Comparison of ENCODE assay signal across 1 cellular context in genomic region chr6:42263165-42263852, GRCh38.
TF ChIP-seq lines count a peak whose summit lies in the region.

No MANE protein-coding gene starts in this region.

TF ChIP-seq in K562, 482 proteins besides CTCF, POLR2A, EP300 and RAD21 (continues in another document):
- no peak for TF ChIP-seq DNMT1 (IDR thresholded peaks at IDR 0.05)
- TF ChIP-seq SRSF9 (IDR thresholded peaks at IDR 0.05; ENCODE audit: borderline replicate concordance, low read depth, low read length) = no peak
- no peak for TF ChIP-seq ZNF778 (CRISPR knock-in tag; IDR thresholded peaks at IDR 0.05)
- no peak for TF ChIP-seq ZNF445 (CRISPR knock-in tag; IDR thresholded peaks at IDR 0.05; ENCODE audit: low read depth)
- TF ChIP-seq ZNF174 (CRISPR knock-in tag; IDR thresholded peaks at IDR 0.05) = no peak
- TF ChIP-seq NEUROD1 (IDR thresholded peaks at IDR 0.05; ENCODE audit: borderline replicate concordance, low read depth, low read length, partially characterized antibody) = no peak
- TF ChIP-seq, protein P1, sequence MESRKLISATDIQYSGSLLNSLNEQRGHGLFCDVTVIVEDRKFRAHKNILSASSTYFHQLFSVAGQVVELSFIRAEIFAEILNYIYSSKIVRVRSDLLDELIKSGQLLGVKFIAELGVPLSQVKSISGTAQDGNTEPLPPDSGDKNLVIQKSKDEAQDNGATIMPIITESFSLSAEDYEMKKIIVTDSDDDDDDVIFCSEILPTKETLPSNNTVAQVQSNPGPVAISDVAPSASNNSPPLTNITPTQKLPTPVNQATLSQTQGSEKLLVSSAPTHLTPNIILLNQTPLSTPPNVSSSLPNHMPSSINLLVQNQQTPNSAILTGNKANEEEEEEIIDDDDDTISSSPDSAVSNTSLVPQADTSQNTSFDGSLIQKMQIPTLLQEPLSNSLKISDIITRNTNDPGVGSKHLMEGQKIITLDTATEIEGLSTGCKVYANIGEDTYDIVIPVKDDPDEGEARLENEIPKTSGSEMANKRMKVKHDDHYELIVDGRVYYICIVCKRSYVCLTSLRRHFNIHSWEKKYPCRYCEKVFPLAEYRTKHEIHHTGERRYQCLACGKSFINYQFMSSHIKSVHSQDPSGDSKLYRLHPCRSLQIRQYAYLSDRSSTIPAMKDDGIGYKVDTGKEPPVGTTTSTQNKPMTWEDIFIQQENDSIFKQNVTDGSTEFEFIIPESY (CRISPR knock-in tag; IDR thresholded peaks at IDR 0.05) = peak; percentile 90
- 0 out of 4 replicates have a peak, but pooled peaks of 1 of the 2 experiments have one; percentile 5 for TF ChIP-seq RCOR1 (IDR thresholded peaks at IDR 0.05; ENCODE audit: borderline replicate concordance in 1 of 2, low read depth in 2 of 2, low read length in 2 of 2)
- TF ChIP-seq ZNF695 (CRISPR knock-in tag; IDR thresholded peaks at IDR 0.05) = no peak
- 0 out of 2 replicates have a peak, but pooled peaks have one; percentile 14 for TF ChIP-seq L3MBTL2 (IDR thresholded peaks at IDR 0.05)
- TF ChIP-seq ZBTB43 (CRISPR knock-in tag; IDR thresholded peaks at IDR 0.05) = 0 out of 2 replicates have a peak, but pooled peaks have one; percentile 22
- TF ChIP-seq TBL1XR1 (IDR thresholded peaks at IDR 0.05; ENCODE audit: low read length in 2 of 2) = no peak
- no peak for TF ChIP-seq TARDBP (IDR thresholded peaks at IDR 0.05)
- peak; percentile 27; the same call in 1 of the 2 replicates for TF ChIP-seq CTBP1 (IDR thresholded peaks at IDR 0.05; ENCODE audit: borderline replicate concordance)
- TF ChIP-seq, protein P2, sequence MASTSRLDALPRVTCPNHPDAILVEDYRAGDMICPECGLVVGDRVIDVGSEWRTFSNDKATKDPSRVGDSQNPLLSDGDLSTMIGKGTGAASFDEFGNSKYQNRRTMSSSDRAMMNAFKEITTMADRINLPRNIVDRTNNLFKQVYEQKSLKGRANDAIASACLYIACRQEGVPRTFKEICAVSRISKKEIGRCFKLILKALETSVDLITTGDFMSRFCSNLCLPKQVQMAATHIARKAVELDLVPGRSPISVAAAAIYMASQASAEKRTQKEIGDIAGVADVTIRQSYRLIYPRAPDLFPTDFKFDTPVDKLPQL (IDR thresholded peaks at IDR 0.05; ENCODE audit: extremely low read depth, insufficient read length) = no peak
- peak; percentile 9; the same call in 1 of the 2 replicates for TF ChIP-seq STAG1 (CRISPR knock-in tag; IDR thresholded peaks at IDR 0.05; ENCODE audit: borderline replicate concordance)
- TF ChIP-seq MED1 (CRISPR knock-in tag; IDR thresholded peaks at IDR 0.05; ENCODE audit: borderline replicate concordance) = no peak
- 0 out of 2 replicates have a peak, but pooled peaks have one; percentile 9 for TF ChIP-seq ZNF121 (CRISPR knock-in tag; conservative IDR thresholded peaks at IDR 0.05)
- 0 out of 2 replicates have a peak, but pooled peaks have one; percentile 52 for TF ChIP-seq FOXK1 (CRISPR knock-in tag; IDR thresholded peaks at IDR 0.05; ENCODE audit: borderline replicate concordance)
- 0 out of 2 replicates have a peak, but pooled peaks have one; percentile 6 for TF ChIP-seq THRB (CRISPR knock-in tag; conservative IDR thresholded peaks at IDR 0.05)
- TF ChIP-seq MAZ (CRISPR knock-in tag; conservative IDR thresholded peaks at IDR 0.05 in 1 of 2, IDR thresholded peaks at IDR 0.05 in 1 of 2) = 0 out of 4 replicates have a peak, but pooled peaks have one; percentile 25 to 35
- no peak for TF ChIP-seq HNRNPUL1 (IDR thresholded peaks at IDR 0.05; ENCODE audit: low read length)
- TF ChIP-seq HINFP (tag; conservative IDR thresholded peaks at IDR 0.05; ENCODE audit: low read depth) = no peak
- TF ChIP-seq, protein P3, sequence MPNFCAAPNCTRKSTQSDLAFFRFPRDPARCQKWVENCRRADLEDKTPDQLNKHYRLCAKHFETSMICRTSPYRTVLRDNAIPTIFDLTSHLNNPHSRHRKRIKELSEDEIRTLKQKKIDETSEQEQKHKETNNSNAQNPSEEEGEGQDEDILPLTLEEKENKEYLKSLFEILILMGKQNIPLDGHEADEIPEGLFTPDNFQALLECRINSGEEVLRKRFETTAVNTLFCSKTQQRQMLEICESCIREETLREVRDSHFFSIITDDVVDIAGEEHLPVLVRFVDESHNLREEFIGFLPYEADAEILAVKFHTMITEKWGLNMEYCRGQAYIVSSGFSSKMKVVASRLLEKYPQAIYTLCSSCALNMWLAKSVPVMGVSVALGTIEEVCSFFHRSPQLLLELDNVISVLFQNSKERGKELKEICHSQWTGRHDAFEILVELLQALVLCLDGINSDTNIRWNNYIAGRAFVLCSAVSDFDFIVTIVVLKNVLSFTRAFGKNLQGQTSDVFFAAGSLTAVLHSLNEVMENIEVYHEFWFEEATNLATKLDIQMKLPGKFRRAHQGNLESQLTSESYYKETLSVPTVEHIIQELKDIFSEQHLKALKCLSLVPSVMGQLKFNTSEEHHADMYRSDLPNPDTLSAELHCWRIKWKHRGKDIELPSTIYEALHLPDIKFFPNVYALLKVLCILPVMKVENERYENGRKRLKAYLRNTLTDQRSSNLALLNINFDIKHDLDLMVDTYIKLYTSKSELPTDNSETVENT (CRISPR knock-in tag; IDR thresholded peaks at IDR 0.05) = 0 out of 2 replicates have a peak, but pooled peaks have one; percentile 32
- no peak for TF ChIP-seq MTA1 (IDR thresholded peaks at IDR 0.05; ENCODE audit: borderline replicate concordance)
- TF ChIP-seq FOS (IDR thresholded peaks at IDR 0.05; ENCODE audit: extremely low read depth, insufficient read length) = no peak
- no peak for TF ChIP-seq MEF2A (IDR thresholded peaks at IDR 0.05; ENCODE audit: control insufficient read depth, low read depth, low read length)
- TF ChIP-seq, protein P4, sequence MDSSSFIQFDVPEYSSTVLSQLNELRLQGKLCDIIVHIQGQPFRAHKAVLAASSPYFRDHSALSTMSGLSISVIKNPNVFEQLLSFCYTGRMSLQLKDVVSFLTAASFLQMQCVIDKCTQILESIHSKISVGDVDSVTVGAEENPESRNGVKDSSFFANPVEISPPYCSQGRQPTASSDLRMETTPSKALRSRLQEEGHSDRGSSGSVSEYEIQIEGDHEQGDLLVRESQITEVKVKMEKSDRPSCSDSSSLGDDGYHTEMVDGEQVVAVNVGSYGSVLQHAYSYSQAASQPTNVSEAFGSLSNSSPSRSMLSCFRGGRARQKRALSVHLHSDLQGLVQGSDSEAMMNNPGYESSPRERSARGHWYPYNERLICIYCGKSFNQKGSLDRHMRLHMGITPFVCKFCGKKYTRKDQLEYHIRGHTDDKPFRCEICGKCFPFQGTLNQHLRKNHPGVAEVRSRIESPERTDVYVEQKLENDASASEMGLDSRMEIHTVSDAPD (CRISPR knock-in tag; IDR thresholded peaks at IDR 0.05) = no peak
- no peak for TF ChIP-seq ZNF76 (CRISPR knock-in tag; IDR thresholded peaks at IDR 0.05; ENCODE audit: borderline replicate concordance)
- no peak for TF ChIP-seq WHSC1 (IDR thresholded peaks at IDR 0.05; ENCODE audit: low read length)
- no peak for TF ChIP-seq JUND (IDR thresholded peaks at IDR 0.05; ENCODE audit: borderline replicate concordance, low read depth, low read length)
- no peak for TF ChIP-seq JUND (tag; IDR thresholded peaks at IDR 0.05; ENCODE audit: borderline replicate concordance, low read depth, low read length)
- TF ChIP-seq ZNF347 (CRISPR knock-in tag; IDR thresholded peaks at IDR 0.05; ENCODE audit: low read depth) = no peak
- peak; percentile 62 for TF ChIP-seq NFIC (IDR thresholded peaks at IDR 0.05)
- TF ChIP-seq ZBTB2 (IDR thresholded peaks at IDR 0.05) = no peak
- peak; percentile 37 for TF ChIP-seq PRDM10 (IDR thresholded peaks at IDR 0.05; ENCODE audit: partially characterized antibody)
- TF ChIP-seq, protein P5, sequence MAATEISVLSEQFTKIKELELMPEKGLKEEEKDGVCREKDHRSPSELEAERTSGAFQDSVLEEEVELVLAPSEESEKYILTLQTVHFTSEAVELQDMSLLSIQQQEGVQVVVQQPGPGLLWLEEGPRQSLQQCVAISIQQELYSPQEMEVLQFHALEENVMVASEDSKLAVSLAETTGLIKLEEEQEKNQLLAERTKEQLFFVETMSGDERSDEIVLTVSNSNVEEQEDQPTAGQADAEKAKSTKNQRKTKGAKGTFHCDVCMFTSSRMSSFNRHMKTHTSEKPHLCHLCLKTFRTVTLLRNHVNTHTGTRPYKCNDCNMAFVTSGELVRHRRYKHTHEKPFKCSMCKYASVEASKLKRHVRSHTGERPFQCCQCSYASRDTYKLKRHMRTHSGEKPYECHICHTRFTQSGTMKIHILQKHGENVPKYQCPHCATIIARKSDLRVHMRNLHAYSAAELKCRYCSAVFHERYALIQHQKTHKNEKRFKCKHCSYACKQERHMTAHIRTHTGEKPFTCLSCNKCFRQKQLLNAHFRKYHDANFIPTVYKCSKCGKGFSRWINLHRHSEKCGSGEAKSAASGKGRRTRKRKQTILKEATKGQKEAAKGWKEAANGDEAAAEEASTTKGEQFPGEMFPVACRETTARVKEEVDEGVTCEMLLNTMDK (IDR thresholded peaks at IDR 0.05; ENCODE audit: borderline replicate concordance, insufficient read depth, low read depth, low read length, poor library complexity, severe bottlenecking) = no peak
- TF ChIP-seq, protein P6, sequence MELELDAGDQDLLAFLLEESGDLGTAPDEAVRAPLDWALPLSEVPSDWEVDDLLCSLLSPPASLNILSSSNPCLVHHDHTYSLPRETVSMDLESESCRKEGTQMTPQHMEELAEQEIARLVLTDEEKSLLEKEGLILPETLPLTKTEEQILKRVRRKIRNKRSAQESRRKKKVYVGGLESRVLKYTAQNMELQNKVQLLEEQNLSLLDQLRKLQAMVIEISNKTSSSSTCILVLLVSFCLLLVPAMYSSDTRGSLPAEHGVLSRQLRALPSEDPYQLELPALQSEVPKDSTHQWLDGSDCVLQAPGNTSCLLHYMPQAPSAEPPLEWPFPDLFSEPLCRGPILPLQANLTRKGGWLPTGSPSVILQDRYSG (tag; conservative IDR thresholded peaks at IDR 0.05; ENCODE audit: low read depth) = no peak
